In genomic region chr2:96485350-96485749, GRCh38 we compare ENCODE assay signal across 9 cellular contexts. TPM values are rescaled to one million over a fixed set of nuclear protein-coding genes. Genes with fewer than 3 reads are reported as not detected.
DNase-seq lines count a peak whose midpoint lies in the region; ATAC-seq and TF ChIP-seq lines count a peak whose summit lies in the region.
"Had no signal": no experiment of that assay in that cellular context is flagged by ENCODE, and none has a peak within 500 bp of the region (broad histone marks: within the 10 kb centered on the region; RNA-seq: fewer than 3 reads in every experiment).

No MANE protein-coding gene starts in this region.

- H3K9me3 ChIP-seq in liver (ENCODE audit: control insufficient read depth in 4 of 4, low read length in 3 of 4) (peaks cover 0 to under 1% (median 0%) of the 10 kb centered on the region in 4 donors), suprapubic skin (no peaks in the 10 kb centered on the region)

- CTCF ChIA-PET in activated CD4-positive, alpha-beta T cell treated with anti-CD3 and anti-CD28 coated beads, Interleukin-2, amount 10 ng/mL, durations not matched to agents 7 days and 5 days (lab: Charles Lee): interaction anchor here (1.0 to 1.8 kb wide), 3 partner anchors 10 to 78 kb away, joined by 3 to 8 read pairs (median 5); no protein-coding TSS in a partner anchor

- H3K36me3 ChIP-seq in liver (ENCODE audit: control insufficient read depth in 4 of 4, insufficient read depth in 3 of 4, low read depth in 1 of 4, low read length in 3 of 4) (no peaks in the 10 kb centered on the region), suprapubic skin (no peaks in the 10 kb centered on the region)

- no peak for TF ChIP-seq EP300 in suprapubic skin (IDR thresholded peaks at IDR 0.05)

- TF ChIP-seq RAD21 in liver (IDR thresholded peaks at IDR 0.05): no peak

- H3K4me1 ChIP-seq in liver (ENCODE audit: control insufficient read depth in 4 of 4, insufficient read depth in 4 of 4, low read length in 3 of 4) (no peaks in the 10 kb centered on the region), suprapubic skin (peaks cover 17% of the 10 kb centered on the region)

- no peaks in the 10 kb centered on the region for H3K27me3 ChIP-seq in liver (ENCODE audit: control insufficient read depth in 4 of 4, insufficient read depth in 4 of 4, low read length in 3 of 4)
- no peaks in the 10 kb centered on the region for H3K27me3 ChIP-seq in suprapubic skin

- peaks cover 53% of the 10 kb centered on the region for H3K4me1 Mint-ChIP-seq in activated CD4-positive, alpha-beta T cell treated with anti-CD3 and anti-CD28 coated beads, Interleukin-2, amount 10 ng/mL, durations not matched to agents 7 days and 5 days

- peaks cover 21% of the 10 kb centered on the region for H3K36me3 Mint-ChIP-seq in activated CD4-positive, alpha-beta T cell treated with anti-CD3 and anti-CD28 coated beads, Interleukin-2, amount 10 ng/mL, durations not matched to agents 7 days and 5 days (ENCODE audit: low read depth)

- peak overlapping the region; percentile 90 for H3K4me3 Mint-ChIP-seq in activated CD4-positive, alpha-beta T cell treated with anti-CD3 and anti-CD28 coated beads, Interleukin-2, amount 10 ng/mL, durations not matched to agents 7 days and 5 days

- no peak overlapping the region for H3K9ac ChIP-seq in liver (ENCODE audit: low read depth in 1 of 2, low read length in 2 of 2)

- no peak for ATAC-seq in GM21529 (IDR thresholded peaks at IDR 0.05; ENCODE audit: unreplicated experiment)

- no peak for TF ChIP-seq POLR2A in suprapubic skin (IDR thresholded peaks at IDR 0.05)

- H3K4me3 ChIP-seq in liver (ENCODE audit: low read depth in 1 of 3, low read length in 3 of 3) (peak overlapping the region in 1 of 3 donors; percentile 45), suprapubic skin (peak overlapping the region; percentile 48)

- intact Hi-C loops in posterior cingulate gyrus (cut with DNase I): no loop called here

- TF ChIP-seq CTCF in liver (IDR thresholded peaks at IDR 0.05; ENCODE audit: low read depth, low read length, missing input control) (no peak), suprapubic skin (IDR thresholded peaks at IDR 0.05) (no peak)

- peak overlapping the region; percentile 99 for H3K27ac Mint-ChIP-seq in activated CD4-positive, alpha-beta T cell treated with anti-CD3 and anti-CD28 coated beads, Interleukin-2, amount 10 ng/mL, durations not matched to agents 7 days and 5 days

- H3K27ac ChIP-seq in adipose tissue (ENCODE audit: low read depth, low read length) (peak overlapping the region; percentile 57), liver (ENCODE audit: low read depth in 1 of 2, low read length in 2 of 2) (peak overlapping the region; percentile 51 to 68), suprapubic skin (peak overlapping the region; percentile 80)

- WGBS in adipose tissue, 3 donors: 80 to 92% (median 83%) methylated on average over 9 of the region's 9 CpGs
- WGBS in liver: 85% methylated on average over 9 of the region's 9 CpGs
- 69% methylated on average over 9 of the region's 9 CpGs for WGBS in suprapubic skin

- no peak for DNase-seq in activated CD4-positive, alpha-beta T cell treated with anti-CD3 and anti-CD28 coated beads, Interleukin-2, amount 10 ng/mL, durations not matched to agents 7 days and 5 days
- DNase-seq in activated CD4-positive, alpha-beta T cell treated with anti-CD3 and anti-CD28 coated beads for 4 hours: no peak
- DNase-seq in suprapubic skin (ENCODE audit: low spot score in 2 of 2) (no peak), NCI-H82 treated with DMSO at 0.1 percent for 48 hours (lab: John Stamatoyannopoulos, UW; ENCODE audit: unreplicated experiment) (no peak), posterior cingulate gyrus (no peak)
- DNase-seq: SHP77 treated with DMSO at 0.1 percent for 48 hours had no signal

- H3K9me3 Mint-ChIP-seq in activated CD4-positive, alpha-beta T cell treated with anti-CD3 and anti-CD28 coated beads, Interleukin-2, amount 10 ng/mL, durations not matched to agents 7 days and 5 days: peaks cover 2% of the 10 kb centered on the region

- H3K27me3 Mint-ChIP-seq in activated CD4-positive, alpha-beta T cell treated with anti-CD3 and anti-CD28 coated beads, Interleukin-2, amount 10 ng/mL, durations not matched to agents 7 days and 5 days: no peaks in the 10 kb centered on the region

- POLR2A ChIA-PET in activated CD4-positive, alpha-beta T cell treated with anti-CD3 and anti-CD28 coated beads, Interleukin-2, amount 10 ng/mL, durations not matched to agents 7 days and 5 days (lab: Charles Lee): interaction anchor here (0.7 kb wide), 1 partner anchor 69 kb away, joined by 4 read pairs; no protein-coding TSS in a partner anchor

TF ChIP-seq in liver, 16 proteins besides CTCF, POLR2A, EP300 and RAD21:
- TF ChIP-seq RXRA (IDR thresholded peaks at IDR 0.05): no peak
- no peak for TF ChIP-seq GABPA (IDR thresholded peaks at IDR 0.05 in 1 of 2, conservative IDR thresholded peaks at IDR 0.05 in 1 of 2)
- no peak for TF ChIP-seq HNF4A (conservative IDR thresholded peaks at IDR 0.05)
- no peak for TF ChIP-seq MAX (IDR thresholded peaks at IDR 0.05)
- no peak for TF ChIP-seq SP1 (IDR thresholded peaks at IDR 0.05)
- no peak for TF ChIP-seq YY1 (IDR thresholded peaks at IDR 0.05)
- TF ChIP-seq TAF1 (conservative IDR thresholded peaks at IDR 0.05): no peak
- no peak for TF ChIP-seq EGR1 (IDR thresholded peaks at IDR 0.05; ENCODE audit: low read depth in 2 of 2)
- TF ChIP-seq FOXA2 (IDR thresholded peaks at IDR 0.05): no peak
- TF ChIP-seq ATF3 (IDR thresholded peaks at IDR 0.05): no peak
- TF ChIP-seq JUND (IDR thresholded peaks at IDR 0.05): no peak
- no peak for TF ChIP-seq HNF4G (IDR thresholded peaks at IDR 0.05)
- TF ChIP-seq, protein P1, sequence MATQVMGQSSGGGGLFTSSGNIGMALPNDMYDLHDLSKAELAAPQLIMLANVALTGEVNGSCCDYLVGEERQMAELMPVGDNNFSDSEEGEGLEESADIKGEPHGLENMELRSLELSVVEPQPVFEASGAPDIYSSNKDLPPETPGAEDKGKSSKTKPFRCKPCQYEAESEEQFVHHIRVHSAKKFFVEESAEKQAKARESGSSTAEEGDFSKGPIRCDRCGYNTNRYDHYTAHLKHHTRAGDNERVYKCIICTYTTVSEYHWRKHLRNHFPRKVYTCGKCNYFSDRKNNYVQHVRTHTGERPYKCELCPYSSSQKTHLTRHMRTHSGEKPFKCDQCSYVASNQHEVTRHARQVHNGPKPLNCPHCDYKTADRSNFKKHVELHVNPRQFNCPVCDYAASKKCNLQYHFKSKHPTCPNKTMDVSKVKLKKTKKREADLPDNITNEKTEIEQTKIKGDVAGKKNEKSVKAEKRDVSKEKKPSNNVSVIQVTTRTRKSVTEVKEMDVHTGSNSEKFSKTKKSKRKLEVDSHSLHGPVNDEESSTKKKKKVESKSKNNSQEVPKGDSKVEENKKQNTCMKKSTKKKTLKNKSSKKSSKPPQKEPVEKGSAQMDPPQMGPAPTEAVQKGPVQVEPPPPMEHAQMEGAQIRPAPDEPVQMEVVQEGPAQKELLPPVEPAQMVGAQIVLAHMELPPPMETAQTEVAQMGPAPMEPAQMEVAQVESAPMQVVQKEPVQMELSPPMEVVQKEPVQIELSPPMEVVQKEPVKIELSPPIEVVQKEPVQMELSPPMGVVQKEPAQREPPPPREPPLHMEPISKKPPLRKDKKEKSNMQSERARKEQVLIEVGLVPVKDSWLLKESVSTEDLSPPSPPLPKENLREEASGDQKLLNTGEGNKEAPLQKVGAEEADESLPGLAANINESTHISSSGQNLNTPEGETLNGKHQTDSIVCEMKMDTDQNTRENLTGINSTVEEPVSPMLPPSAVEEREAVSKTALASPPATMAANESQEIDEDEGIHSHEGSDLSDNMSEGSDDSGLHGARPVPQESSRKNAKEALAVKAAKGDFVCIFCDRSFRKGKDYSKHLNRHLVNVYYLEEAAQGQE (IDR thresholded peaks at IDR 0.05): no peak
- no peak for TF ChIP-seq FOXA1 (IDR thresholded peaks at IDR 0.05)
- TF ChIP-seq, protein P2, sequence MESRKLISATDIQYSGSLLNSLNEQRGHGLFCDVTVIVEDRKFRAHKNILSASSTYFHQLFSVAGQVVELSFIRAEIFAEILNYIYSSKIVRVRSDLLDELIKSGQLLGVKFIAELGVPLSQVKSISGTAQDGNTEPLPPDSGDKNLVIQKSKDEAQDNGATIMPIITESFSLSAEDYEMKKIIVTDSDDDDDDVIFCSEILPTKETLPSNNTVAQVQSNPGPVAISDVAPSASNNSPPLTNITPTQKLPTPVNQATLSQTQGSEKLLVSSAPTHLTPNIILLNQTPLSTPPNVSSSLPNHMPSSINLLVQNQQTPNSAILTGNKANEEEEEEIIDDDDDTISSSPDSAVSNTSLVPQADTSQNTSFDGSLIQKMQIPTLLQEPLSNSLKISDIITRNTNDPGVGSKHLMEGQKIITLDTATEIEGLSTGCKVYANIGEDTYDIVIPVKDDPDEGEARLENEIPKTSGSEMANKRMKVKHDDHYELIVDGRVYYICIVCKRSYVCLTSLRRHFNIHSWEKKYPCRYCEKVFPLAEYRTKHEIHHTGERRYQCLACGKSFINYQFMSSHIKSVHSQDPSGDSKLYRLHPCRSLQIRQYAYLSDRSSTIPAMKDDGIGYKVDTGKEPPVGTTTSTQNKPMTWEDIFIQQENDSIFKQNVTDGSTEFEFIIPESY (IDR thresholded peaks at IDR 0.05): no peak
- no peak for TF ChIP-seq NR2F2 (IDR thresholded peaks at IDR 0.05)

RNA-seq across cellular contexts. Expression of gene NEURL3, which starts 19.8 kb away (rescaled TPM):
- under 1 TPM; 0.22 to 0.27 TPM for total RNA-seq in activated CD4-positive, alpha-beta T cell treated with anti-CD3 and anti-CD28 coated beads, Interleukin-2, amount 10 ng/mL, durations not matched to agents 7 days and 5 days
- polyA plus RNA-seq in adipose tissue: 10 to 100 TPM in 1 of 3 donors, under 1 TPM in 1, not detected in 1; 0.12 to 12.5 TPM
- 1 to 10 TPM; 1.8 to 3.4 TPM for total RNA-seq in liver
- polyA plus RNA-seq in liver: under 1 TPM; 0.61 to 0.97 TPM
- 1 to 10 TPM in 3 of 4 donors, under 1 TPM in 1; 0.52 to 2.6 (median 1.5) TPM for total RNA-seq in suprapubic skin

RNA-seq across cellular contexts. Expression of gene ARID5A, which starts 51.2 kb away (rescaled TPM):
- 10 to 100 TPM; 47.2 to 50.5 TPM for total RNA-seq in activated CD4-positive, alpha-beta T cell treated with anti-CD3 and anti-CD28 coated beads, Interleukin-2, amount 10 ng/mL, durations not matched to agents 7 days and 5 days
- polyA plus RNA-seq in adipose tissue: 10 to 100 TPM in 2 of 3 donors, 1 to 10 TPM in 1; 7.7 to 71.1 (median 63.3) TPM
- total RNA-seq in liver: 1 to 10 TPM; 7.4 to 9.3 TPM
- polyA plus RNA-seq in liver: 10 to 100 TPM; 12.7 to 17.8 TPM
- total RNA-seq in suprapubic skin: 10 to 100 TPM; 11.4 to 22.4 (median 15.0) TPM
